In the genomic region with DNA sequence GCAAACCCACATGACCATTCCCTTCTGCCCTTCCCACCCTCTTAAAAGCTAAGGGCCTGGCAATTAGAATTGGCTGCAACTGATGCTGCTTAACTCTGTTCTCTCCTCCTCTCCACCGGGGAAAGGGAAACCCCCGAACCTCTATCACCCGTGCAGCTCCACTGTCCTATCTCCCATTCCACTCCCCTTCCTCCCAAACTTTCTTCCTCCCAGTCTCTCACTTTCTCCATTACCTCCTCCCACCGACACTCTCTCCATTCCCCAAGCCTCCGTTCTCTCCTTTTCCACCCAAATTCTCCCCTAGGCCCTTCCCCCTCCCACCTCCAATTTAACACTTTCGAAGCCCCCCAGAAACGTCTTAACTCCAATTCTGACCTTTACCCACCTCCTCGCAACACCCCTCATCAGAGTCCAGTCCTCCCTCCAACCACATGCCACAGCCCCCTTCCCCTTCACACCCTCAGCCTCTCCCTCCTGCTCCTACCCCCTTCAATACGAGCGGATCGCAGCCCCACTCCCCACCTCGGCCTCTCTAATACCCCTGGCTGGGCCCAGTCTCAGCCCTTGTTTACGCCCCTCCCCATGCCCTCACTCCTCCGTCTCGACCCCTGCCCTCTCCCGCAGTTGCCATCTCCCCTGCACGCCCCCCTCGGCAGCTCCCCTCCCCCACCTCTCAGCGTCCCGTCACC, we compare ENCODE assay signal across 2 cellular contexts.
TF ChIP-seq lines count a peak whose summit lies in the region.

No MANE protein-coding gene starts in this region.

TF ChIP-seq in A549, 52 proteins besides CTCF, POLR2A, EP300 and RAD21:
- TF ChIP-seq, protein P1, sequence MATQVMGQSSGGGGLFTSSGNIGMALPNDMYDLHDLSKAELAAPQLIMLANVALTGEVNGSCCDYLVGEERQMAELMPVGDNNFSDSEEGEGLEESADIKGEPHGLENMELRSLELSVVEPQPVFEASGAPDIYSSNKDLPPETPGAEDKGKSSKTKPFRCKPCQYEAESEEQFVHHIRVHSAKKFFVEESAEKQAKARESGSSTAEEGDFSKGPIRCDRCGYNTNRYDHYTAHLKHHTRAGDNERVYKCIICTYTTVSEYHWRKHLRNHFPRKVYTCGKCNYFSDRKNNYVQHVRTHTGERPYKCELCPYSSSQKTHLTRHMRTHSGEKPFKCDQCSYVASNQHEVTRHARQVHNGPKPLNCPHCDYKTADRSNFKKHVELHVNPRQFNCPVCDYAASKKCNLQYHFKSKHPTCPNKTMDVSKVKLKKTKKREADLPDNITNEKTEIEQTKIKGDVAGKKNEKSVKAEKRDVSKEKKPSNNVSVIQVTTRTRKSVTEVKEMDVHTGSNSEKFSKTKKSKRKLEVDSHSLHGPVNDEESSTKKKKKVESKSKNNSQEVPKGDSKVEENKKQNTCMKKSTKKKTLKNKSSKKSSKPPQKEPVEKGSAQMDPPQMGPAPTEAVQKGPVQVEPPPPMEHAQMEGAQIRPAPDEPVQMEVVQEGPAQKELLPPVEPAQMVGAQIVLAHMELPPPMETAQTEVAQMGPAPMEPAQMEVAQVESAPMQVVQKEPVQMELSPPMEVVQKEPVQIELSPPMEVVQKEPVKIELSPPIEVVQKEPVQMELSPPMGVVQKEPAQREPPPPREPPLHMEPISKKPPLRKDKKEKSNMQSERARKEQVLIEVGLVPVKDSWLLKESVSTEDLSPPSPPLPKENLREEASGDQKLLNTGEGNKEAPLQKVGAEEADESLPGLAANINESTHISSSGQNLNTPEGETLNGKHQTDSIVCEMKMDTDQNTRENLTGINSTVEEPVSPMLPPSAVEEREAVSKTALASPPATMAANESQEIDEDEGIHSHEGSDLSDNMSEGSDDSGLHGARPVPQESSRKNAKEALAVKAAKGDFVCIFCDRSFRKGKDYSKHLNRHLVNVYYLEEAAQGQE (IDR thresholded peaks at IDR 0.05) = no peak
- TF ChIP-seq TP53 (CRISPR knock-in tag; IDR thresholded peaks at IDR 0.05) = no peak
- TF ChIP-seq RCOR1 (IDR thresholded peaks at IDR 0.05; ENCODE audit: low read depth, low read length) = no peak
- no peak for TF ChIP-seq ZSCAN20 (CRISPR knock-in tag; IDR thresholded peaks at IDR 0.05)
- no peak for TF ChIP-seq KDM5A (IDR thresholded peaks at IDR 0.05)
- no peak for TF ChIP-seq TFCP2L1 (CRISPR knock-in tag; IDR thresholded peaks at IDR 0.05)

TF ChIP-seq in GM23338, 12 proteins besides CTCF, POLR2A, EP300 and RAD21:
- no peak for TF ChIP-seq EZH2phosphoT487 (IDR thresholded peaks at IDR 0.05; ENCODE audit: unreplicated experiment)
- no peak for TF ChIP-seq ZNF331 (CRISPR knock-in tag; IDR thresholded peaks at IDR 0.05; ENCODE audit: low read depth)
